In genomic region chr12:8949525-8950286, GRCh38 we compare ENCODE assay signal across 8 cellular contexts. TPM values are rescaled to one million over a fixed set of nuclear protein-coding genes. Genes with fewer than 3 reads are reported as not detected.
DNase-seq lines count a peak whose midpoint lies in the region; ATAC-seq and TF ChIP-seq lines count a peak whose summit lies in the region.

M6PR (minus strand) TSS chr12:8949645; CDS start chr12:8946404, 3,241 bp downstream.

- DNase-seq in Caco-2, result peak; percentile 98
- peak; percentile 98 for DNase-seq in HT1080 (ENCODE audit: low read depth)
- peak; percentile 99 to 100 for DNase-seq in NOMO-1 (lab: John Stamatoyannopoulos, UW; ENCODE audit: unreplicated experiment in 2 of 2)
- DNase-seq in effector memory CD4-positive, alpha-beta T cell, result peak; percentile 75 to 83 (median 80)
- DNase-seq in lung microvascular endothelial cell (ENCODE audit: low read depth in 2 of 2), result peak; percentile 89 to 96
- peak; percentile 80 to 91 (median 85) for DNase-seq in stimulated activated CD4-positive, alpha-beta T cell treated with anti-CD3 and anti-CD28 coated beads, TNF-alpha, amount 100 ng/mL, for 48 hours (ENCODE audit: low read depth in 3 of 3)

- no peaks in the 10 kb centered on the region for H3K27me3 Mint-ChIP-seq in Caco-2 (ENCODE audit: insufficient read depth, unreplicated experiment)

- peaks cover 4% of the 10 kb centered on the region for H3K36me3 ChIP-seq in Caco-2 (ENCODE audit: control insufficient read depth, insufficient read depth, low read length)
- H3K36me3 ChIP-seq in effector memory CD4-positive, alpha-beta T cell (ENCODE audit: control insufficient read depth, insufficient read depth, low read length), result peaks cover 14% of the 10 kb centered on the region

- peak within 1 kb of the TSS; percentile 69 for H3K4me3 ChIP-seq in Caco-2 (ENCODE audit: low read depth, low read length)
- H3K4me3 ChIP-seq in effector memory CD4-positive, alpha-beta T cell (ENCODE audit: insufficient read depth, low read depth, low read length, poor library complexity, severe bottlenecking), result peak within 1 kb of the TSS; percentile 96

- H3K27ac ChIP-seq in effector memory CD4-positive, alpha-beta T cell (ENCODE audit: insufficient read depth, low read length, poor library complexity, severe bottlenecking), result peak within 1 kb of the TSS; percentile 99

- peaks cover 6% of the 10 kb centered on the region for H3K4me1 ChIP-seq in Caco-2
- H3K4me1 ChIP-seq in effector memory CD4-positive, alpha-beta T cell (ENCODE audit: control insufficient read depth, insufficient read depth, low read length, poor library complexity, severe bottlenecking), result peaks cover 32% of the 10 kb centered on the region

- POLR2A ChIA-PET in Caco-2 (lab: Charles Lee), result interaction anchor here (0.6 to 1.5 kb wide), 13 partner anchors 11 to 1201 kb away, joined by 3 to 17 read pairs (median 3); partner anchors contain the start of gene PHC1
- POLR2A ChIA-PET in activated CD8-positive, alpha-beta memory T cell treated with anti-CD3 and anti-CD28 coated beads for 36 hours (lab: Charles Lee), result interaction anchor here (0.7 to 1.7 kb wide), 7 partner anchors 35 to 252 kb away, joined by 3 to 5 read pairs (median 3); partner anchors contain the start of genes KLRG1 and RIMKLB

- intact Hi-C loops in Caco-2 (cut with micrococcal nuclease; ENCODE audit: unreplicated experiment), result loop anchor here (1.0 kb wide), 3 partner anchors 21 to 90 kb away; partner anchors contain the start of gene PHC1

- ATAC-seq in GM21360 (IDR thresholded peaks at IDR 0.05; ENCODE audit: unreplicated experiment), result peak; percentile 82

- CTCF ChIA-PET in Caco-2 (lab: Charles Lee), result interaction anchor here (0.6 to 2.5 kb wide), 16 partner anchors 11 to 758 kb away, joined by 3 to 29 read pairs (median 4); partner anchors contain the start of genes PHC1 and RIMKLB
- CTCF ChIA-PET in activated CD8-positive, alpha-beta memory T cell treated with anti-CD3 and anti-CD28 coated beads for 36 hours (lab: Charles Lee), result interaction anchor here (0.8 to 5.8 kb wide), 9 partner anchors 45 to 99 kb away, joined by 3 to 45 read pairs (median 5); no protein-coding TSS in a partner anchor

- TF ChIP-seq CTCF in Caco-2 (IDR thresholded peaks at IDR 0.05; ENCODE audit: insufficient read depth in 1 of 2, low read depth in 1 of 2, low read length in 1 of 2, severe bottlenecking in 1 of 2, unreplicated experiment in 1 of 2), result peak; percentile 42 to 91

- peaks cover 4% of the 10 kb centered on the region; the same call in 1 of the 2 replicates for H3K9me3 ChIP-seq in Caco-2
- H3K9me3 ChIP-seq in effector memory CD4-positive, alpha-beta T cell (ENCODE audit: control insufficient read depth, low read length), result no peaks in the 10 kb centered on the region

- peaks cover 22% of the 10 kb centered on the region for H3K9me3 Mint-ChIP-seq in Caco-2 (ENCODE audit: unreplicated experiment)

- H3K4me3 Mint-ChIP-seq in Caco-2 (ENCODE audit: unreplicated experiment), result peak within 1 kb of the TSS; percentile 83

- peaks cover 9% of the 10 kb centered on the region for H3K4me1 Mint-ChIP-seq in Caco-2 (ENCODE audit: low read depth, unreplicated experiment)

- H3K27me3 ChIP-seq in Caco-2 (replicated peaks; ENCODE audit: control insufficient read depth, insufficient read depth, low read length), result no peaks in the 10 kb centered on the region
- H3K27me3 ChIP-seq in effector memory CD4-positive, alpha-beta T cell (replicated peaks; ENCODE audit: control insufficient read depth, insufficient read depth, low read length, poor library complexity, severe bottlenecking), result no peaks in the 10 kb centered on the region

- peaks cover 41% of the 10 kb centered on the region for H3K36me3 Mint-ChIP-seq in Caco-2 (ENCODE audit: insufficient read depth, unreplicated experiment)

- H3K27ac Mint-ChIP-seq in Caco-2 (ENCODE audit: unreplicated experiment), result peak within 1 kb of the TSS; percentile 77

- no TSS peak for BruUV-seq in Caco-2 (replicated peaks; lab: Mats Ljungman, UMichigan)

RNA-seq across cellular contexts. Expression of gene M6PR, which starts in this region (rescaled TPM):
- 303 and 310 TPM in 2 replicates for total RNA-seq in Caco-2 (2022)
- 428 and 528 TPM in 2 replicates for total RNA-seq in HT1080 (2014; rRNA removed; shearing (Covaris generic))
- 245 and 256 TPM in 2 replicates for polyA plus RNA-seq in HT1080 (2015; cell fraction: cytosol; rRNA removed)
- 291 and 303 TPM in 2 replicates for polyA plus RNA-seq in HT1080 (2015; cell fraction: nucleus; rRNA removed)
- 100 to 1,000 TPM; 229 to 238 TPM for total RNA-seq in activated CD8-positive, alpha-beta memory T cell treated with anti-CD3 and anti-CD28 coated beads for 36 hours
- 205 and 283 TPM in 2 replicates for total RNA-seq in lung microvascular endothelial cell

Comparison
In these comparisons a context has a peak if more than half of its experiments do, and no peak if none do; other contexts are left out.
1. Peak in every context shown above with its lines: DNase-seq, ATAC-seq, H3K4me3 ChIP-seq and H3K27ac ChIP-seq.